ENCODE assay signal across 8 cellular contexts in the genomic region with DNA sequence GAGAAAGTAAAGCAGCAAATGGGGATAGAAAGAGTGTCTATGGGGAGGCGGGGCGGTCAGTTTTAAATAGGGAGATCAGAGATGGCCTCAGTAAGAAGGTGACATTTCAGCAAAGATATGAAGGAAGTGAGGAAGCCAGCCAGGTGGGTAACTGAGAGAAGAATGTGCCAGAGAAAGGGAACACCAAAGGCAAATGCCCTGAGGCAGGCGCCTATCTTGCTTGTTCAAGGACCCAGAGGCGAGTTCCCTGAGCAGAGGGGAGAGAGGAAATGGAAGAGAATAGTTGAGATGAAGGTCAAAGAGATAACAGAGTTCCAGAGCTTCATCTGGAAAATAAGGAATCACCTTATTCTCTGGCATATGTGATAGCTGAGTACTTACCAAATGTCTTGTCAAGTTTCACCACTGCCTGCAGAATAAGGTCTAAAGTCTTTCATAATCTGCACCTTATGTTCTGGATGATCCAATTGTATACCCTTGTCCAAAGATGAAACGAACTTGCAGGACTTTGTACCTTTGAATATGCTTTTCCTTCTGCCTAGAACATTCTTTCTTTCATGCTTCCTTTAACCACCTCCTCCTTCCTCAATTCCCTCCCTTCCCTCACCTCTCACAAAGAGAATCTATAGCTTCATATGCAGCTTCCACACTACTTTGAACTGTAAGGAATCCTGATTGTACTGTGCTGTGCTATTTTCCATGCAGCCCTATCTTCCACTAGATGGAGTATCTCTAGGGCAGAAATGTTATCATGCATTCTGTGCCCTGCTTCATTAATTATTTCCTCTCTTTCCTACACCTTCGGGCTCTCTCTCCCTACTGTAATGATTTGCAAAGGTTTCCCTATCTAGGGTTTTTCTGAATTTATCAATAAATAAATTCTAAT. TPM values are rescaled to one million over a fixed set of nuclear protein-coding genes. Genes with fewer than 3 reads are reported as not detected.
A peak's percentile ranks its signal among the peaks of the same experiment; 100 is the strongest.
DNase-seq lines count a peak whose midpoint lies in the region; ATAC-seq and TF ChIP-seq lines count a peak whose summit lies in the region.

No MANE protein-coding gene starts in this region.

- no peak overlapping the region for H3K4me3 Mint-ChIP-seq in CD4-positive, CD25-positive, alpha-beta regulatory T cell

- intact Hi-C loops in IMR-90 (cut with micrococcal nuclease) (no loop called here), mammary epithelial cell (cut with micrococcal nuclease) (loop anchor here (2.0 kb wide), 1 partner anchor 39 kb away; a partner anchor contains a TSS)

- H3K9me1 ChIP-seq in IMR-90 (ENCODE audit: insufficient read depth, low read length) = no peaks in the 10 kb centered on the region

- H3K9me3 Mint-ChIP-seq in CD4-positive, CD25-positive, alpha-beta regulatory T cell = peaks cover 0 to 2% (median 0%) of the 10 kb centered on the region in 7 donors

- no peak overlapping the region for H3K23ac ChIP-seq in IMR-90 (ENCODE audit: low read depth, low read length)

- H3K79me2 ChIP-seq in mammary epithelial cell (ENCODE audit: insufficient read depth, low read length) = no peaks in the 10 kb centered on the region

- H3K9ac ChIP-seq in IMR-90 (ENCODE audit: low read depth, low read length) (no peak overlapping the region), mammary epithelial cell (ENCODE audit: insufficient read depth, low read length) (no peak overlapping the region), liver (ENCODE audit: low read depth in 1 of 2, low read length in 2 of 2) (no peak overlapping the region)

- H3K18ac ChIP-seq in IMR-90 (ENCODE audit: low read depth, low read length) = no peak overlapping the region

- BruUV-seq in IMR-90 (replicated peaks; lab: Mats Ljungman, UMichigan) = no TSS peak
- BruUV-seq in mammary epithelial cell (replicated peaks; lab: Mats Ljungman, UMichigan) = no TSS peak

- TF ChIP-seq CTCF in IMR-90 (conservative IDR thresholded peaks at IDR 0.05; ENCODE audit: low read depth, low read length) (peak; percentile 18; the same call in 1 of the 2 replicates), mammary epithelial cell (conservative IDR thresholded peaks at IDR 0.05 in 1 of 2, IDR thresholded peaks at IDR 0.05 in 1 of 2; ENCODE audit: extremely low read depth in 1 of 2, insufficient read depth in 1 of 2, low read depth in 1 of 2, low read length in 2 of 2) (peak; percentile 19 to 52), liver (IDR thresholded peaks at IDR 0.05; ENCODE audit: low read depth, low read length, missing input control) (peak; percentile 26)

- H3K36me3 ChIP-seq in CD4-positive, CD25-positive, alpha-beta regulatory T cell (ENCODE audit: control insufficient read depth, insufficient read depth, low read length) = peaks cover 20% of the 10 kb centered on the region
- peaks cover 4% of the 10 kb centered on the region; the same call in 1 of the 2 replicates for H3K36me3 ChIP-seq in IMR-90 (ENCODE audit: control insufficient read depth, insufficient read depth, low read length)
- H3K36me3 ChIP-seq in mammary epithelial cell (ENCODE audit: insufficient read depth, low read length) = no peaks in the 10 kb centered on the region
- peaks cover 0 to 3% (median 0%) of the 10 kb centered on the region in 4 donors for H3K36me3 ChIP-seq in liver (ENCODE audit: control insufficient read depth in 4 of 4, insufficient read depth in 3 of 4, low read depth in 1 of 4, low read length in 3 of 4)

- CTCF ChIA-PET in IMR-90 (lab: Yijun Ruan, JAX) (interaction anchor here (0.6 to 1.3 kb wide), 5 partner anchors 14 to 866 kb away, joined by 3 read pairs; no protein-coding TSS in a partner anchor), mammary epithelial cell (lab: Charles Lee; ENCODE audit: low non-redundant PET) (interaction anchor here (0.6 kb wide), 1 partner anchor 160 kb away, joined by 4 read pairs; no protein-coding TSS in a partner anchor)

- H3K27ac ChIP-seq in CD4-positive, CD25-positive, alpha-beta regulatory T cell (ENCODE audit: insufficient read depth, low read length, poor library complexity, severe bottlenecking) = no peak overlapping the region
- no peak overlapping the region for H3K27ac ChIP-seq in IMR-90 (ENCODE audit: insufficient read depth, low read length)
- no peak overlapping the region for H3K27ac ChIP-seq in mammary epithelial cell (ENCODE audit: insufficient read depth, low read depth, low read length)
- H3K27ac ChIP-seq in liver (ENCODE audit: low read depth in 1 of 2, low read length in 2 of 2) = no peak overlapping the region

- H3K27me3 Mint-ChIP-seq in CD4-positive, CD25-positive, alpha-beta regulatory T cell = no peaks in the 10 kb centered on the region

- H3K56ac ChIP-seq in IMR-90 (ENCODE audit: extremely low read depth, insufficient read depth, low read length) = no peak overlapping the region

- TF ChIP-seq POLR2A in IMR-90 (IDR thresholded peaks at IDR 0.05; ENCODE audit: low read depth, low read length) = no peak

- H2BK120ac ChIP-seq in IMR-90 (ENCODE audit: low read depth, low read length) = no peak overlapping the region

- no peaks in the 10 kb centered on the region for H4K20me1 ChIP-seq in IMR-90 (ENCODE audit: insufficient read depth, low read length)
- H4K20me1 ChIP-seq in mammary epithelial cell (ENCODE audit: insufficient read depth, low read length) = no peaks in the 10 kb centered on the region

- dilution Hi-C loops in IMR-90 (cut with HindIII; ENCODE audit: low sequenced_read_pairs, unreplicated experiment) (no loop called here), mammary epithelial cell (cut with HindIII; ENCODE audit: low sequenced_read_pairs) (no loop called here)

- H3K4me1 Mint-ChIP-seq in CD4-positive, CD25-positive, alpha-beta regulatory T cell = peaks cover 9 to 29% (median 13%) of the 10 kb centered on the region in 4 donors

- peaks cover 9% of the 10 kb centered on the region for H3K4me1 ChIP-seq in CD4-positive, CD25-positive, alpha-beta regulatory T cell (ENCODE audit: control insufficient read depth, insufficient read depth, low read length, poor library complexity, severe bottlenecking)
- H3K4me1 ChIP-seq in IMR-90 (ENCODE audit: control insufficient read depth, insufficient read depth, low read length) (no peaks in the 10 kb centered on the region; the same call in 1 of the 2 replicates), mammary epithelial cell (ENCODE audit: insufficient read depth, low read length) (no peaks in the 10 kb centered on the region), liver (ENCODE audit: control insufficient read depth in 4 of 4, insufficient read depth in 4 of 4, low read length in 3 of 4) (no peaks in the 10 kb centered on the region)

- no peak overlapping the region for H2BK15ac ChIP-seq in IMR-90 (ENCODE audit: low read depth, low read length)

- H3K4me2 ChIP-seq in IMR-90 (ENCODE audit: low read depth, low read length) (no peak overlapping the region), mammary epithelial cell (ENCODE audit: insufficient read depth, low read depth, low read length) (no peak overlapping the region)

- H2AK5ac ChIP-seq in IMR-90 (ENCODE audit: low read depth, low read length) = no peak overlapping the region

- H3K14ac ChIP-seq in IMR-90 (replicated peaks; ENCODE audit: low read depth, low read length) = no peak overlapping the region

- 94% methylated on average over 2 of the region's 6 CpGs; no CpG with 5 or more reads in 1 of the 2 experiments for WGBS in IMR-90 (ENCODE audit: extremely low coverage in 2 of 2, insufficient read length in 1 of 2), 2 experiments
- WGBS in mammary epithelial cell (ENCODE audit: low coverage, missing lambda C conversion rate) = 100% methylated on average over 6 of the region's 6 CpGs
- 83% methylated on average over 6 of the region's 6 CpGs for WGBS in liver

- H4K8ac ChIP-seq in IMR-90 (ENCODE audit: low read depth in 2 of 2, low read length in 2 of 2) = no peak overlapping the region

- peaks cover 27% of the 10 kb centered on the region for H3K36me3 Mint-ChIP-seq in CD4-positive, CD25-positive, alpha-beta regulatory T cell

- H3K4ac ChIP-seq in IMR-90 (ENCODE audit: low read depth, low read length) = no peak overlapping the region

- no peak overlapping the region for H3K4me3 ChIP-seq in CD4-positive, CD25-positive, alpha-beta regulatory T cell (ENCODE audit: low read depth, low read length)
- H3K4me3 ChIP-seq in IMR-90 (ENCODE audit: insufficient read depth, low read depth, low read length) (no peak overlapping the region), mammary epithelial cell (replicated peaks in 1 of 3; ENCODE audit: insufficient read depth in 1 of 3, low read depth in 2 of 3, low read length in 3 of 3) (no peak overlapping the region), liver (ENCODE audit: low read depth in 1 of 3, low read length in 3 of 3) (no peak overlapping the region)

- DNase-seq in CD4-positive, CD25-positive, alpha-beta regulatory T cell = no peak
- DNase-seq in IMR-90 (no peak), mammary epithelial cell (no peak), middle frontal gyrus (ENCODE audit: extremely low spot score, low spot score) (no peak), NCI-H2196 treated with DMSO at 0.1 percent for 48 hours (lab: John Stamatoyannopoulos, UW; ENCODE audit: unreplicated experiment) (no peak), NCI-H748 (lab: John Stamatoyannopoulos, UW; ENCODE audit: unreplicated experiment) (no peak), NCI-H1930 (lab: John Stamatoyannopoulos, UW) (no peak)

- H3K27me3 ChIP-seq in CD4-positive, CD25-positive, alpha-beta regulatory T cell (ENCODE audit: control insufficient read depth, insufficient read depth, low read length) = no peaks in the 10 kb centered on the region
- H3K27me3 ChIP-seq in IMR-90 (ENCODE audit: control insufficient read depth, insufficient read depth, low read length) = no peaks in the 10 kb centered on the region
- no peaks in the 10 kb centered on the region for H3K27me3 ChIP-seq in mammary epithelial cell (ENCODE audit: insufficient read depth, low read length)
- no peaks in the 10 kb centered on the region for H3K27me3 ChIP-seq in liver (ENCODE audit: control insufficient read depth in 4 of 4, insufficient read depth in 4 of 4, low read length in 3 of 4)

- H3K79me1 ChIP-seq in IMR-90 (ENCODE audit: low read depth in 1 of 2, low read length in 2 of 2) = no peaks in the 10 kb centered on the region

- H3K27ac Mint-ChIP-seq in CD4-positive, CD25-positive, alpha-beta regulatory T cell = peak overlapping the region in 2 of 3 donors; percentile 9 to 28

- H4K91ac ChIP-seq in IMR-90 (ENCODE audit: insufficient read depth, low read depth, low read length) = no peak overlapping the region

- in situ Hi-C loops in IMR-90 (cut with MboI; ENCODE audit: low sequenced_read_pairs) (no loop called here), mammary epithelial cell (cut with MboI; ENCODE audit: low sequenced_read_pairs in 2 of 2) (no loop called here)

- peak; percentile 31 to 47 for ATAC-seq in CD4-positive, CD25-positive, alpha-beta regulatory T cell (ENCODE audit: low read depth in 2 of 2)
- ATAC-seq in IMR-90 (ENCODE audit: low read depth) = peak; percentile 17; the same call in 1 of the 2 replicates

- no peaks in the 10 kb centered on the region for H3K9me3 ChIP-seq in CD4-positive, CD25-positive, alpha-beta regulatory T cell (ENCODE audit: control insufficient read depth in 2 of 2, low read length in 2 of 2)
- no peaks in the 10 kb centered on the region for H3K9me3 ChIP-seq in IMR-90 (ENCODE audit: control insufficient read depth, insufficient read depth, low read length)
- H3K9me3 ChIP-seq in mammary epithelial cell (replicated peaks; ENCODE audit: insufficient read depth, low read length) = no peaks in the 10 kb centered on the region
- no peaks in the 10 kb centered on the region for H3K9me3 ChIP-seq in liver (ENCODE audit: control insufficient read depth in 4 of 4, low read length in 3 of 4)

- H2BK20ac ChIP-seq in IMR-90 (ENCODE audit: low read depth, low read length) = no peak overlapping the region

- no peak for TF ChIP-seq RAD21 in IMR-90 (IDR thresholded peaks at IDR 0.05; ENCODE audit: low read length)
- TF ChIP-seq RAD21 in liver (IDR thresholded peaks at IDR 0.05) = peak; percentile 40 to 62

- H2AFZ ChIP-seq in IMR-90 (replicated peaks; ENCODE audit: low read length, poor library complexity) = no peak overlapping the region
- H2AFZ ChIP-seq in mammary epithelial cell (ENCODE audit: low read depth, low read length) = no peak overlapping the region

- POLR2A ChIA-PET in IMR-90 (lab: Charles Lee; ENCODE audit: unreplicated experiment) = no interaction called here

- peak overlapping the region; percentile 8 for H2BK5ac ChIP-seq in IMR-90 (ENCODE audit: low read depth, low read length, poor library complexity, severe bottlenecking)

- H4K5ac ChIP-seq in IMR-90 (ENCODE audit: low read depth, low read length) = no peak overlapping the region

- H2AK9ac ChIP-seq in IMR-90 (replicated peaks; ENCODE audit: low read depth, low read length, poor library complexity) = no peak overlapping the region

RNA-seq across cellular contexts. Expression of a gene that starts 38.5 kb away (rescaled TPM):
- 53.6 TPM for total RNA-seq in CD4-positive, CD25-positive, alpha-beta regulatory T cell
- polyA plus RNA-seq in CD4-positive, CD25-positive, alpha-beta regulatory T cell = 10 to 100 TPM; 25.8 to 36.8 (median 30.6) TPM
- total RNA-seq in IMR-90 (2012; rRNA removed) (24.2 and 28.9 TPM in 2 replicates), mammary epithelial cell (10 to 100 TPM; 36.1 to 52.2 TPM), liver (10 to 100 TPM in 1 of 2 donors, 1 to 10 TPM in 1; 8.3 to 11.1 TPM)
- polyA plus RNA-seq in IMR-90 (2012; rRNA removed) (14.1 and 16.0 TPM in 2 replicates), mammary epithelial cell (20.4 TPM), liver (1 to 10 TPM; 4.6 to 7.2 TPM)
- 3.8 and 5.0 TPM in 2 replicates for polyA plus RNA-seq in IMR-90 (2012; cell fraction: cytosol; rRNA removed)
- polyA plus RNA-seq in IMR-90 (2012; cell fraction: nucleus; rRNA removed; ENCODE audit: low replicate concordance) = 2.5 and 15.9 TPM in 2 replicates
- 70.1 TPM for polyA minus RNA-seq in mammary epithelial cell

RNA-seq across cellular contexts. Expression of a gene that starts 53.0 kb away (rescaled TPM):
- total RNA-seq in CD4-positive, CD25-positive, alpha-beta regulatory T cell = 0.27 TPM
- polyA plus RNA-seq in CD4-positive, CD25-positive, alpha-beta regulatory T cell = under 1 TPM in 2 of 4 donors, not detected in 2; 0.03 to 0.23 TPM
- under 0.01 TPM in 1 of 2 replicates, not detected in the other for total RNA-seq in IMR-90 (2012; rRNA removed)
- polyA plus RNA-seq in IMR-90 (2012; rRNA removed) = 0.07 TPM in 1 of 2 replicates, not detected in the other
- not detected in 2 replicates for polyA plus RNA-seq in IMR-90 (2012; cell fraction: cytosol; rRNA removed)
- 0.10 TPM in 1 of 2 replicates, not detected in the other for polyA plus RNA-seq in IMR-90 (2012; cell fraction: nucleus; rRNA removed; ENCODE audit: low replicate concordance)
- total RNA-seq in mammary epithelial cell = under 1 TPM in 1 of 2 donors, not detected in 1; 0.50 TPM
- not detected for polyA plus RNA-seq in mammary epithelial cell
- not detected for polyA minus RNA-seq in mammary epithelial cell
- under 1 TPM in 1 of 2 donors, not detected in 1; 0.17 TPM for total RNA-seq in liver
- polyA plus RNA-seq in liver = 1 to 10 TPM in 1 of 2 donors, not detected in 1; 3.0 TPM
